In genomic region chr6:147508871-147509608, GRCh38 we compare ENCODE assay signal across 10 cellular contexts. TPM values are rescaled to one million over a fixed set of nuclear protein-coding genes. Genes with fewer than 3 reads are reported as not detected.
DNase-seq lines count a peak whose midpoint lies in the region; ATAC-seq, FAIRE-seq and TF ChIP-seq lines count a peak whose summit lies in the region.
"Had no signal": no experiment of that assay in that cellular context is flagged by ENCODE, and none has a peak within 500 bp of the region (broad histone marks: within the 10 kb centered on the region; RNA-seq: fewer than 3 reads in every experiment).

No MANE protein-coding gene starts in this region.

- H3K4me1 Mint-ChIP-seq in chondrocyte (ENCODE audit: low read depth): peaks cover 27% of the 10 kb centered on the region
- peaks cover 11% of the 10 kb centered on the region for H3K4me1 Mint-ChIP-seq in memory B cell

- TF ChIP-seq CTCF in chondrocyte (IDR thresholded peaks at IDR 0.05): peak; percentile 66

- ATAC-seq in HG03432 (IDR thresholded peaks at IDR 0.05; ENCODE audit: unreplicated experiment): peak; percentile 26
- no peak for ATAC-seq in memory B cell (ENCODE audit: low read depth)

- H3K36me3 Mint-ChIP-seq in chondrocyte (ENCODE audit: low read depth) (no peaks in the 10 kb centered on the region), memory B cell (no peaks in the 10 kb centered on the region)

- peak overlapping the region; percentile 88 for H3K27ac Mint-ChIP-seq in chondrocyte (ENCODE audit: unreplicated experiment)
- H3K27ac Mint-ChIP-seq in memory B cell: no peak overlapping the region

- H3K9me3 Mint-ChIP-seq in chondrocyte (ENCODE audit: low read depth) (no peaks in the 10 kb centered on the region), memory B cell (no peaks in the 10 kb centered on the region)

- H3K4me3 Mint-ChIP-seq in chondrocyte (ENCODE audit: unreplicated experiment) (peak overlapping the region; percentile 89), memory B cell (peak overlapping the region; percentile 76)

- FAIRE-seq in urothelium cell line (lab: Jason Lieb, UNC): no peak
- FAIRE-seq: A204.1, TTC549 had no signal

- no peaks in the 10 kb centered on the region for H3K27me3 Mint-ChIP-seq in chondrocyte (ENCODE audit: low read depth)
- H3K27me3 Mint-ChIP-seq in memory B cell: peaks cover 24% of the 10 kb centered on the region

- DNase-seq in DMS 273 (lab: John Stamatoyannopoulos, UW; ENCODE audit: unreplicated experiment): peak; percentile 61
- DNase-seq in DMS 273 treated with DMSO at 0.1 percent for 48 hours (lab: John Stamatoyannopoulos, UW): no peak
- DNase-seq in chondrocyte (ENCODE audit: low spot score): no peak
- DNase-seq in memory B cell (ENCODE audit: low spot score in 2 of 2): no peak
- DNase-seq in urothelium cell line (ENCODE audit: low spot score): peak; percentile 33
- no peak for DNase-seq in central memory CD4-positive, alpha-beta T cell
- DNase-seq in SIG-M5 (lab: John Stamatoyannopoulos, UW): no peak

RNA-seq across cellular contexts. Expression of gene SAMD5, which starts 0.6 kb away (rescaled TPM):
- 9.2 to 23.9 TPM (median 9.4 TPM) in 3 replicates for total RNA-seq in chondrocyte

Comparison
In these comparisons a context has a peak if more than half of its experiments do, and no peak if none do; other contexts are left out.
1. DNase-seq: peak in DMS 273 (single experiment) and urothelium cell line (single experiment); none in DMS 273 treated with DMSO at 0.1 percent for 48 hours (single experiment), chondrocyte (single experiment), memory B cell (0 of 2), central memory CD4-positive, alpha-beta T cell (single experiment) and SIG-M5 (single experiment).